In the genomic region with DNA sequence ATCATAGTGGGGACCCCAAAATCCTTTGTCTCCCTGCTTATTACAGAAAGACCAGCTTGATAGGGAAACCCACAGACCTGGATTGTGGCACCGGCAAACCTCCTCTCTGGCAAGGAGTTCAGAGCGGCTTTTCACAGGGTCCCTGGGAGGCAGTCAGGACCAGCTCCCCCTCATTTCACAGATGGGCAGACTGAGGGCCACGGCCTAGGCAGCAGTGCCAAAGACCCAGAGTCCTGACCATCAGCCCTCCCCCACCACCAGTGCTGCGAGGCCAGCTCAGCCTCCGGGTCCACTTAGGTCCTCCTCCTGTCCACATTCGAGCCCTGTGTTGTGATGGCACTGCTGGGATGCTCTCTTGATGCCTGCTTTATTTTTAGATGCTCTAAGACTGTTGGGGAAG, we compare ENCODE assay signal across 15 cellular contexts. TPM values are rescaled to one million over a fixed set of nuclear protein-coding genes. Genes with fewer than 3 reads are reported as not detected.
DNase-seq lines count a peak whose midpoint lies in the region; ATAC-seq and TF ChIP-seq lines count a peak whose summit lies in the region.
"Had no signal": no experiment of that assay in that cellular context is flagged by ENCODE, and none has a peak within 500 bp of the region (broad histone marks: within the 10 kb centered on the region; RNA-seq: fewer than 3 reads in every experiment).

No MANE protein-coding gene starts in this region.

- H3K36me3 ChIP-seq in heart left ventricle (no peaks in the 10 kb centered on the region), endodermal cell (ENCODE audit: control insufficient read depth, insufficient read depth, low read length) (no peaks in the 10 kb centered on the region), neural progenitor cell (no peaks in the 10 kb centered on the region), vagina (no peaks in the 10 kb centered on the region)
- H3K36me3 ChIP-seq: BLaER1 had no signal

- 56 to 68% (median 64%) methylated on average over 6 of the region's 6 CpGs for WGBS in heart left ventricle, 4 donors
- 92% methylated on average over 6 of the region's 6 CpGs; no CpG with 5 or more reads in 1 of the 2 experiments for WGBS in endodermal cell (ENCODE audit: insufficient coverage in 1 of 2, insufficient read length in 1 of 2), 2 experiments

- no peak for TF ChIP-seq CTCF in heart left ventricle (IDR thresholded peaks at IDR 0.05)
- TF ChIP-seq CTCF in endodermal cell (conservative IDR thresholded peaks at IDR 0.05): no peak
- TF ChIP-seq CTCF in neural progenitor cell (IDR thresholded peaks at IDR 0.05): no peak
- no peak for TF ChIP-seq CTCF in vagina (IDR thresholded peaks at IDR 0.05)

- H3K27ac Mint-ChIP-seq in endodermal cell (no peak overlapping the region), neural progenitor cell (peak overlapping the region; percentile 70)
- H3K27ac Mint-ChIP-seq: CD8-positive, alpha-beta memory T cell; HFFc6 had no signal

- no peak overlapping the region for H3K4me2 ChIP-seq in neural progenitor cell
- H3K4me2 ChIP-seq: BLaER1 had no signal

- H3K79me2 ChIP-seq in neural progenitor cell (ENCODE audit: low read depth): no peaks in the 10 kb centered on the region

- peaks cover 0 to 3% (median 0%) of the 10 kb centered on the region in 12 donors for H3K4me1 ChIP-seq in heart left ventricle
- peaks cover 4% of the 10 kb centered on the region for H3K4me1 ChIP-seq in endodermal cell (ENCODE audit: control insufficient read depth, insufficient read depth, low read length)
- no peaks in the 10 kb centered on the region for H3K4me1 ChIP-seq in neural progenitor cell
- no peaks in the 10 kb centered on the region for H3K4me1 ChIP-seq in vagina
- H3K4me1 ChIP-seq: BLaER1, Caco-2 had no signal

- H3K4me3 Mint-ChIP-seq in endodermal cell: no peak overlapping the region
- H3K4me3 Mint-ChIP-seq in neural progenitor cell: no peak overlapping the region
- H3K4me3 Mint-ChIP-seq: CD8-positive, alpha-beta memory T cell; HFFc6 had no signal

- H3K36me3 Mint-ChIP-seq in endodermal cell (ENCODE audit: low read depth) (no peaks in the 10 kb centered on the region), neural progenitor cell (no peaks in the 10 kb centered on the region)
- H3K36me3 Mint-ChIP-seq: CD8-positive, alpha-beta memory T cell had no signal

- H3K9me3 Mint-ChIP-seq in endodermal cell (peaks cover 16% of the 10 kb centered on the region), neural progenitor cell (peaks cover 5% of the 10 kb centered on the region)

- H3K4me3 ChIP-seq in heart left ventricle: no peak overlapping the region
- no peak overlapping the region for H3K4me3 ChIP-seq in endodermal cell (ENCODE audit: low read length)
- H3K4me3 ChIP-seq in neural progenitor cell: no peak overlapping the region
- no peak overlapping the region for H3K4me3 ChIP-seq in vagina
- H3K4me3 ChIP-seq: BLaER1 had no signal

- H3K9ac ChIP-seq in endodermal cell (ENCODE audit: extremely low read depth, low read length, poor library complexity, severe bottlenecking) (no peak overlapping the region), neural progenitor cell (no peak overlapping the region)
- H3K9ac ChIP-seq: BLaER1 had no signal

- ATAC-seq in heart left ventricle: no peak
- no peak for ATAC-seq in Right ventricle myocardium inferior
- no peak for ATAC-seq in GM21515 (IDR thresholded peaks at IDR 0.05; ENCODE audit: unreplicated experiment)

- no peak for TF ChIP-seq POLR2A in heart left ventricle (IDR thresholded peaks at IDR 0.05)
- TF ChIP-seq POLR2A in vagina (IDR thresholded peaks at IDR 0.05): no peak

- peaks cover 60% of the 10 kb centered on the region for H3K27me3 Mint-ChIP-seq in endodermal cell (ENCODE audit: insufficient read depth)
- H3K27me3 Mint-ChIP-seq in neural progenitor cell (ENCODE audit: insufficient read depth, low read depth): peaks cover 5% of the 10 kb centered on the region

- H2AFZ ChIP-seq in neural progenitor cell (replicated peaks): no peak overlapping the region

- H4K20me1 ChIP-seq in neural progenitor cell (ENCODE audit: low read depth): no peaks in the 10 kb centered on the region
- H4K20me1 ChIP-seq: BLaER1 had no signal

- H3K9me3 ChIP-seq in heart left ventricle: peaks cover 0 to 22% (median 7%) of the 10 kb centered on the region in 12 donors
- H3K9me3 ChIP-seq in endodermal cell (ENCODE audit: control insufficient read depth, low read length): peaks cover 22% of the 10 kb centered on the region
- H3K9me3 ChIP-seq in neural progenitor cell (ENCODE audit: low read depth): peaks cover 10% of the 10 kb centered on the region
- no peaks in the 10 kb centered on the region for H3K9me3 ChIP-seq in vagina
- H3K9me3 ChIP-seq: Caco-2 had no signal

- intact Hi-C loops in heart left ventricle (cut with DNase I): no loop called here
- intact Hi-C loops in Right ventricle myocardium inferior (cut with DNase I): no loop called here
- intact Hi-C loops in vagina (cut with DNase I): no loop called here

- peaks cover 0 to 38% (median 11%) of the 10 kb centered on the region in 9 donors for H3K27me3 ChIP-seq in heart left ventricle
- peaks cover 9% of the 10 kb centered on the region for H3K27me3 ChIP-seq in endodermal cell (ENCODE audit: control insufficient read depth, insufficient read depth, low read length, poor library complexity, severe bottlenecking)
- H3K27me3 ChIP-seq in neural progenitor cell: peaks cover 8% of the 10 kb centered on the region
- H3K27me3 ChIP-seq in vagina: no peaks in the 10 kb centered on the region
- H3K27me3 ChIP-seq: BLaER1 had no signal

- peak overlapping the region in 9 of 12 donors; percentile 16 to 56 (median 43) for H3K27ac ChIP-seq in heart left ventricle
- H3K27ac ChIP-seq in endodermal cell (ENCODE audit: low read depth, low read length): no peak overlapping the region
- H3K27ac ChIP-seq in neural progenitor cell: no peak overlapping the region
- peak overlapping the region; percentile 27 for H3K27ac ChIP-seq in vagina
- H3K27ac ChIP-seq: 22Rv1, BLaER1 had no signal

- H3F3A ChIP-seq in neural progenitor cell (ENCODE audit: low read depth): no peaks in the 10 kb centered on the region

- no peak for DNase-seq in heart left ventricle
- DNase-seq in Right ventricle myocardium inferior (ENCODE audit: missing footprints): no peak
- peak; percentile 24 for DNase-seq in endodermal cell
- DNase-seq in neural progenitor cell (ENCODE audit: low spot score): no peak
- no peak for DNase-seq in vagina (ENCODE audit: extremely low spot score in 2 of 2)
- DNase-seq in D341Med (ENCODE audit: low spot score): no peak
- DNase-seq in superior temporal gyrus (ENCODE audit: extremely low spot score): no peak
- DNase-seq: Caco-2; CD8-positive, alpha-beta memory T cell; DMS53; GF-D8; HFFc6 had no signal

- H3K4me1 Mint-ChIP-seq in endodermal cell (peaks cover 13% of the 10 kb centered on the region), neural progenitor cell (no peaks in the 10 kb centered on the region)
- H3K4me1 Mint-ChIP-seq: CD8-positive, alpha-beta memory T cell had no signal

RNA-seq across cellular contexts. Expression of a gene that starts 57.2 kb away (rescaled TPM):
- total RNA-seq in heart left ventricle (10 to 100 TPM in 1 of 9 donors, 1 to 10 TPM in 8; 4.2 to 10.0 (median 7.3) TPM), Right ventricle myocardium inferior (11.8 TPM), endodermal cell (10 to 100 TPM; 10.2 to 16.2 TPM), neural progenitor cell (ENCODE audit: low replicate concordance) (6.0 and 11.4 TPM in 2 replicates), vagina (18.9 TPM)
- 1 to 10 TPM; 3.8 to 5.7 TPM for polyA plus RNA-seq in heart left ventricle
- 29.4 TPM for polyA plus RNA-seq in endodermal cell (2013, experiment 1 of 2)
- 26.4 TPM for polyA plus RNA-seq in endodermal cell (2013, experiment 2 of 2)

Comparison
In these comparisons a context has a peak if more than half of its experiments do, and no peak if none do; other contexts are left out.
1. H3K27ac ChIP-seq: peak in heart left ventricle (9 of 12) and vagina (single experiment); none in endodermal cell (single experiment) and neural progenitor cell (single experiment).